19 cellular contexts compared by ENCODE assay signal in the genomic region with DNA sequence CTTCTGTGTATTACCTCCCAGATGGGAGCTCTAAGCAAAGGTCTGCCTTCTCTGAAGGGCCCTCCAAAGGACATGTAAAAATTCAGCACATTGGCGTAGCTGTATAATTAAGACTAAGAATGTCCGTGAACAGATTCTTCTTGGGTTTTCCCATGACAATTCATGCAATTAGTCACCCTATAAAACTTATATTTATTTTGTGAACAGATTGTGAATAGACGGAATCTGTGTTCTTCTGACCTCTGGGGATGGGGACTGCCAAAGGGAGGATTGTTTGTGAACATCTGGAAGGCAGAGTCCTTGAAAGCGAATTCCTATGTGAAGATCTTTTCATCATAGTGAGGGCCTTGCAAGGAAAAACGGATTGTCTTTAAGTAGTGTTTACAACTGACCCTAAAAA.
"Had no signal": no experiment of that assay in that cellular context is flagged by ENCODE, and none has a peak within 500 bp of the region (broad histone marks: within the 10 kb centered on the region; RNA-seq: fewer than 3 reads in every experiment).

No MANE protein-coding gene starts in this region.

- H3K4me1 Mint-ChIP-seq: central memory CD8-positive, alpha-beta T cell had no signal

- H3K9me3 ChIP-seq: body of pancreas, esophagus muscularis mucosa, gastrocnemius medialis, ovary, testis had no signal

- H3K4me1 ChIP-seq: body of pancreas, esophagus muscularis mucosa, gastrocnemius medialis, neural progenitor cell had no signal

- H3K27ac ChIP-seq: body of pancreas, esophagus muscularis mucosa, neural progenitor cell had no signal

- H3K4me3 ChIP-seq: body of pancreas, esophagus muscularis mucosa, gastrocnemius medialis, neural progenitor cell, ovary, testis had no signal

- H3K36me3 Mint-ChIP-seq: activated CD8-positive, alpha-beta memory T cell treated with anti-CD3 and anti-CD28 coated beads, Interleukin-2, amount 10 ng/mL, durations not matched to agents 7 days and 5 days; activated naive CD4-positive, alpha-beta T cell treated with anti-CD3 and anti-CD28 coated beads, Interleukin-2, amount 50 U/mL, for 72 hours; neural progenitor cell had no signal

- H3K36me3 ChIP-seq: esophagus muscularis mucosa, gastrocnemius medialis, neural progenitor cell, ovary had no signal

- DNase-seq: activated CD4-positive, alpha-beta T cell treated with anti-CD3 and anti-CD28 coated beads, Interleukin-2, amount 50 U/mL, for 48 hours; activated CD4-positive, CD25-positive, alpha-beta regulatory T cell treated with anti-CD3 and anti-CD28 coated beads, Interleukin-2, amount 50 U/mL, for 72 hours; activated CD8-positive, alpha-beta memory T cell treated with anti-CD3 and anti-CD28 coated beads, Interleukin-2, amount 10 ng/mL, durations not matched to agents 7 days and 5 days; activated effector memory CD4-positive, alpha-beta T cell treated with anti-CD3 and anti-CD28 coated beads, Interleukin-2, amount 50 U/mL, for 16 hours; activated T-cell treated with anti-CD3 and anti-CD28 coated beads, Interleukin-2, amount 50 U/mL, for 4 hours; amniotic stem cell; body of pancreas; stimulated activated CD4-positive, alpha-beta T cell treated with anti-CD3 and anti-CD28 coated beads, Interleukin-4, amount 100 ng/mL, for 4 hours; stimulated activated naive CD8-positive, alpha-beta T cell treated with anti-CD3 and anti-CD28 coated beads, Interleukin-15, amount 100 ng/mL, for 72 hours; T-helper 2 cell; testis had no signal

- ATAC-seq: activated CD8-positive, alpha-beta memory T cell treated with anti-CD3 and anti-CD28 coated beads, Interleukin-2, amount 10 ng/mL, durations not matched to agents 7 days and 5 days; activated naive CD4-positive, alpha-beta T cell treated with anti-CD3 and anti-CD28 coated beads, Interleukin-2, amount 50 U/mL, for 72 hours; activated T-cell treated with anti-CD3 and anti-CD28 coated beads, Interleukin-2, amount 50 U/mL, for 4 hours; body of pancreas; stimulated activated naive CD8-positive, alpha-beta T cell treated with anti-CD3 and anti-CD28 coated beads, Interleukin-15, amount 100 ng/mL, for 72 hours had no signal

- H3K27me3 ChIP-seq: body of pancreas, esophagus muscularis mucosa, gastrocnemius medialis, ovary, testis had no signal

- H3K4me3 Mint-ChIP-seq: activated CD8-positive, alpha-beta memory T cell treated with anti-CD3 and anti-CD28 coated beads, Interleukin-2, amount 10 ng/mL, durations not matched to agents 7 days and 5 days; activated T-cell treated with anti-CD3 and anti-CD28 coated beads, Interleukin-2, amount 50 U/mL, for 4 hours; central memory CD8-positive, alpha-beta T cell; dendritic cell treated with granulocyte-macrophage colony-stimulating factor and Interleukin-4, amounts not matched to agents 40 ng/mL and 50 ng/mL, for 4 days; neural progenitor cell; stimulated activated naive CD8-positive, alpha-beta T cell treated with anti-CD3 and anti-CD28 coated beads, Interleukin-15, amount 100 ng/mL, for 72 hours had no signal

- H3K9me3 Mint-ChIP-seq: activated naive CD4-positive, alpha-beta T cell treated with anti-CD3 and anti-CD28 coated beads, Interleukin-2, amount 50 U/mL, for 72 hours; activated T-cell treated with anti-CD3 and anti-CD28 coated beads, Interleukin-2, amount 50 U/mL, for 4 hours; central memory CD8-positive, alpha-beta T cell; dendritic cell treated with granulocyte-macrophage colony-stimulating factor and Interleukin-4, amounts not matched to agents 40 ng/mL and 50 ng/mL, for 4 days; neural progenitor cell; stimulated activated naive CD8-positive, alpha-beta T cell treated with anti-CD3 and anti-CD28 coated beads, Interleukin-15, amount 100 ng/mL, for 72 hours had no signal

- FAIRE-seq: keratinocyte had no signal

- H3K27ac Mint-ChIP-seq: activated CD8-positive, alpha-beta memory T cell treated with anti-CD3 and anti-CD28 coated beads, Interleukin-2, amount 10 ng/mL, durations not matched to agents 7 days and 5 days; activated naive CD4-positive, alpha-beta T cell treated with anti-CD3 and anti-CD28 coated beads, Interleukin-2, amount 50 U/mL, for 72 hours; dendritic cell treated with granulocyte-macrophage colony-stimulating factor and Interleukin-4, amounts not matched to agents 40 ng/mL and 50 ng/mL, for 4 days; neural progenitor cell; stimulated activated naive CD8-positive, alpha-beta T cell treated with anti-CD3 and anti-CD28 coated beads, Interleukin-15, amount 100 ng/mL, for 72 hours had no signal
